8 cellular contexts compared by ENCODE assay signal in the genomic region with DNA sequence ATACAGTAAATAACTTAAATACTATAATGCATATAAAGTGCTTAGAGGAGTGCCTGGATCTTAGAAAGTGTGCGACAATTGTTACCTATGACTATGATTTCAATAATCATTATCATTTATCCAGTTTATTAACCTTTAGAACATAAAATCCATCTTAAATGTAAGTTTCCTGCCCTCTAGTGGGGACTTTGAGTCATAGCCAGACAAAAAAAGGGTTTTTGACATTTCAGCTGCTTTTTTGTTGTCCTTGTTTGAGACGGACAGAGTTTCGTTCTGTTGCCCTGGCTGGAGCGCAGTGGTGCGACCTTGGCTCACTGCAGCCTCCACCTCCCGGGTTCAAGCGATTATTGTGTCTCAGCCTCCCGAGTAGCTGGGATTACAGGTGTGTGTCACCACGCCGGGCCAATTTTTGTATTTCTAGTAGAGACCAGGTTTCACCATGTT. TPM values are rescaled to one million over a fixed set of nuclear protein-coding genes. Genes with fewer than 3 reads are reported as not detected.
DNase-seq lines count a peak whose midpoint lies in the region; ATAC-seq, FAIRE-seq and TF ChIP-seq lines count a peak whose summit lies in the region.

No MANE protein-coding gene starts in this region.

- no peak overlapping the region for H3K4me3 Mint-ChIP-seq in CD4-positive, CD25-positive, alpha-beta regulatory T cell
- no peak overlapping the region for H3K4me3 Mint-ChIP-seq in progenitor cell of endocrine pancreas (ENCODE audit: low read depth)

- no peak for TF ChIP-seq POLR2A in H54 (IDR thresholded peaks at IDR 0.05; ENCODE audit: low read depth, low read length)

- H3K36me3 ChIP-seq in CD4-positive, CD25-positive, alpha-beta regulatory T cell (ENCODE audit: control insufficient read depth, insufficient read depth, low read length) = no peaks in the 10 kb centered on the region

- no peaks in the 10 kb centered on the region for H3K4me1 ChIP-seq in CD4-positive, CD25-positive, alpha-beta regulatory T cell (ENCODE audit: control insufficient read depth, insufficient read depth, low read length, poor library complexity, severe bottlenecking)

- peak; percentile 66 for TF ChIP-seq CTCF in epithelial cell of esophagus (IDR thresholded peaks at IDR 0.05; ENCODE audit: insufficient read depth, low read depth, low read length, missing control alignments)
- TF ChIP-seq CTCF in progenitor cell of endocrine pancreas (IDR thresholded peaks at IDR 0.05; ENCODE audit: unreplicated experiment) = peak; percentile 95

- H3K9me3 Mint-ChIP-seq in CD4-positive, CD25-positive, alpha-beta regulatory T cell = no peaks in the 10 kb centered on the region
- no peaks in the 10 kb centered on the region for H3K9me3 Mint-ChIP-seq in progenitor cell of endocrine pancreas (ENCODE audit: low read depth)

- peaks cover 2% of the 10 kb centered on the region for H3K27me3 ChIP-seq in CD4-positive, CD25-positive, alpha-beta regulatory T cell (ENCODE audit: control insufficient read depth, insufficient read depth, low read length)

- no peak for ATAC-seq in CD4-positive, CD25-positive, alpha-beta regulatory T cell (ENCODE audit: low read depth in 2 of 2)
- ATAC-seq in HG02763 (IDR thresholded peaks at IDR 0.05; ENCODE audit: unreplicated experiment) (no peak), GM21825 (IDR thresholded peaks at IDR 0.05; ENCODE audit: unreplicated experiment) (no peak)

- peak; percentile 87 for FAIRE-seq in H54 (lab: Jason Lieb, UNC)

- H3K27ac Mint-ChIP-seq in CD4-positive, CD25-positive, alpha-beta regulatory T cell = no peak overlapping the region
- H3K27ac Mint-ChIP-seq in progenitor cell of endocrine pancreas = no peak overlapping the region

- no peaks in the 10 kb centered on the region for H3K36me3 Mint-ChIP-seq in CD4-positive, CD25-positive, alpha-beta regulatory T cell
- H3K36me3 Mint-ChIP-seq in progenitor cell of endocrine pancreas (ENCODE audit: insufficient read depth) = no peaks in the 10 kb centered on the region

- H3K4me1 Mint-ChIP-seq in CD4-positive, CD25-positive, alpha-beta regulatory T cell = peaks cover 0 to 5% (median 0%) of the 10 kb centered on the region in 4 donors
- H3K4me1 Mint-ChIP-seq in progenitor cell of endocrine pancreas (ENCODE audit: low read depth) = peaks cover 14% of the 10 kb centered on the region

- H3K27ac ChIP-seq in CD4-positive, CD25-positive, alpha-beta regulatory T cell (ENCODE audit: insufficient read depth, low read length, poor library complexity, severe bottlenecking) = no peak overlapping the region

- H3K27me3 Mint-ChIP-seq in CD4-positive, CD25-positive, alpha-beta regulatory T cell = peaks cover 41% of the 10 kb centered on the region
- H3K27me3 Mint-ChIP-seq in progenitor cell of endocrine pancreas = peaks cover 10% of the 10 kb centered on the region

- peak in 2 of 3 donors; percentile 22 to 55 for DNase-seq in CD4-positive, CD25-positive, alpha-beta regulatory T cell
- DNase-seq in H54 (ENCODE audit: insufficient read length, low spot score) (no peak), OCI-M1 (lab: John Stamatoyannopoulos, UW) (peak; percentile 68), epithelial cell of esophagus (ENCODE audit: low read depth) (peak; percentile 34), progenitor cell of endocrine pancreas (ENCODE audit: low spot score, unreplicated experiment) (no peak)
- no peak for DNase-seq in activated CD4-positive, CD25-positive, alpha-beta regulatory T cell treated with anti-CD3 and anti-CD28 coated beads, Interleukin-2, amount 50 U/mL, for 72 hours

- no peaks in the 10 kb centered on the region for H3K9me3 ChIP-seq in CD4-positive, CD25-positive, alpha-beta regulatory T cell (ENCODE audit: control insufficient read depth in 2 of 2, low read length in 2 of 2)

- no peak overlapping the region for H3K4me3 ChIP-seq in CD4-positive, CD25-positive, alpha-beta regulatory T cell (ENCODE audit: low read depth, low read length)
- H3K4me3 ChIP-seq in epithelial cell of esophagus (ENCODE audit: low read length) = no peak overlapping the region

RNA-seq across cellular contexts. Expression of gene C9orf152, which starts 9.7 kb away (rescaled TPM):
- total RNA-seq in CD4-positive, CD25-positive, alpha-beta regulatory T cell = not detected
- polyA plus RNA-seq in CD4-positive, CD25-positive, alpha-beta regulatory T cell = not detected
- 0.13 TPM in 1 of 2 replicates, not detected in the other for total RNA-seq in progenitor cell of endocrine pancreas

RNA-seq across cellular contexts. Expression of gene TXN, which starts 38.6 kb away (rescaled TPM):
- total RNA-seq in CD4-positive, CD25-positive, alpha-beta regulatory T cell = 58.4 TPM
- polyA plus RNA-seq in CD4-positive, CD25-positive, alpha-beta regulatory T cell = 100 to 1,000 TPM; 173 to 277 (median 221) TPM
- total RNA-seq in progenitor cell of endocrine pancreas = 130 and 137 TPM in 2 replicates

Comparison
In these comparisons a context has a peak if more than half of its experiments do, and no peak if none do; other contexts are left out.
1. DNase-seq: peak in CD4-positive, CD25-positive, alpha-beta regulatory T cell (2 of 3), OCI-M1 (single experiment) and epithelial cell of esophagus (single experiment); none in H54 (single experiment), progenitor cell of endocrine pancreas (single experiment) and activated CD4-positive, CD25-positive, alpha-beta regulatory T cell treated with anti-CD3 and anti-CD28 coated beads, Interleukin-2, amount 50 U/mL, for 72 hours (single experiment).